16 cellular contexts compared by ENCODE assay signal in the genomic region with DNA sequence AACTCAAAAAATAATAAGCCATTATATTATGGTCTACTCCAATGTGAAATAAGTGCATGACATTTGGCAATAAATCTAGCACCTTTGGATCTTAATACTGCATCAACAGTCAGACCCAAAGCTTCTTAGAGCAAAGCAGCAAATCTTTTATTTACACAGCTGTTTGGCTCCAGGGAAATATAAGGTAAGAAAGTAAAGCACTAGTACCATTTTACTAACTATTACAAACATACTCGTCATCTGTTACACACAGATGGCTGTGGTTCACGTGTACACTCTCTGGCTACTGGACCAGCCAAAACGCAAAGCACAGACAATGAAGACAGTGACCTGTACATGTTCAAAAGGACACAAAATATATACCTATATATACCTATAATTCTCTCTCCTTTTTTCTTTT. TPM values are rescaled to one million over a fixed set of nuclear protein-coding genes. Genes with fewer than 3 reads are reported as not detected.
A peak's percentile ranks its signal among the peaks of the same experiment; 100 is the strongest.
DNase-seq lines count a peak whose midpoint lies in the region; ATAC-seq, FAIRE-seq and TF ChIP-seq lines count a peak whose summit lies in the region.
"Had no signal": no experiment of that assay in that cellular context is flagged by ENCODE, and none has a peak within 500 bp of the region (broad histone marks: within the 10 kb centered on the region; RNA-seq: fewer than 3 reads in every experiment).

No MANE protein-coding gene starts in this region.

- H3K4me1 ChIP-seq in Karpas-422 (ENCODE audit: low read length) (peaks cover 46% of the 10 kb centered on the region), keratinocyte (ENCODE audit: control insufficient read depth, extremely low read depth, insufficient read depth, low read length) (peaks cover 27% of the 10 kb centered on the region), gastrocnemius medialis (peaks cover 19 to 20% of the 10 kb centered on the region in 2 donors)

- intact Hi-C loops in gastrocnemius medialis (cut with DNase I; ENCODE audit: low total_unique reads) = loop anchor here (10.0 kb wide), 1 partner anchor 570 kb away; no protein-coding TSS in a partner anchor

- no peak for TF ChIP-seq CTCF in WERI-Rb-1 (IDR thresholded peaks at IDR 0.05; ENCODE audit: low read depth, low read length)
- TF ChIP-seq CTCF in keratinocyte (optimal IDR thresholded peaks at IDR 0.05 in 1 of 3, IDR thresholded peaks at IDR 0.05 in 1 of 3, conservative IDR thresholded peaks at IDR 0.05 in 1 of 3; ENCODE audit: extremely low read depth in 1 of 3, insufficient read depth in 2 of 3, low read length in 3 of 3) = no peak
- no peak for TF ChIP-seq CTCF in gastrocnemius medialis (IDR thresholded peaks at IDR 0.05 in 4 of 5, conservative IDR thresholded peaks at IDR 0.05 in 1 of 5)

- TF ChIP-seq POLR2A in gastrocnemius medialis (IDR thresholded peaks at IDR 0.05) = no peak

- H3K9ac ChIP-seq in Karpas-422 (ENCODE audit: low read length) = peak overlapping the region; percentile 44
- peak overlapping the region; percentile 99 for H3K9ac ChIP-seq in keratinocyte (ENCODE audit: control insufficient read depth, extremely low read depth, insufficient read depth, low read length)
- H3K9ac ChIP-seq: BLaER1 had no signal

- FAIRE-seq in keratinocyte (lab: Jason Lieb, UNC) = peak; percentile 34

- dilution Hi-C loops in keratinocyte (cut with MboI; ENCODE audit: extremely low pct_ligation_motif_present, low sequenced_read_pairs) = no loop called here

- peak; percentile 87 for DNase-seq in DMS53 treated with DMSO at 0.1 percent for 48 hours (lab: John Stamatoyannopoulos, UW; ENCODE audit: unreplicated experiment)
- no peak for DNase-seq in Karpas-422
- DNase-seq in WERI-Rb-1 = peak; percentile 13
- no peak for DNase-seq in keratinocyte (ENCODE audit: low read depth, low spot score)
- no peak for DNase-seq in activated T-cell treated with anti-CD3 and anti-CD28 coated beads, Interleukin-2, amount 50 U/mL, for 48 hours
- no peak for DNase-seq in NOMO-1 (lab: John Stamatoyannopoulos, UW; ENCODE audit: unreplicated experiment in 2 of 2)
- no peak for DNase-seq in gastrocnemius medialis
- DNase-seq: activated CD4-positive, alpha-beta T cell treated with anti-CD3 and anti-CD28 coated beads for 1 hour; activated CD8-positive, alpha-beta memory T cell treated with anti-CD3 and anti-CD28 coated beads, Interleukin-2, amount 50 U/mL, for 4 hours; activated naive CD4-positive, alpha-beta T cell treated with anti-CD3 and anti-CD28 coated beads, Interleukin-2, amount 50 U/mL, for 16 hours; esophagus squamous epithelium; NCI-H345; psoas muscle had no signal

- no peak for ATAC-seq in GM21737 (IDR thresholded peaks at IDR 0.05; ENCODE audit: unreplicated experiment)
- no peak for ATAC-seq in gastrocnemius medialis
- ATAC-seq: left lobe of liver, psoas muscle had no signal

- no peaks in the 10 kb centered on the region for H3K9me2 ChIP-seq in Karpas-422 (replicated peaks; ENCODE audit: insufficient read depth, low read length)

- H3K4me3 ChIP-seq in Karpas-422 (ENCODE audit: low read length) (peak overlapping the region; percentile 34), WERI-Rb-1 (ENCODE audit: low read depth, low read length) (no peak overlapping the region), keratinocyte (ENCODE audit: control insufficient read depth in 2 of 3, extremely low read depth in 1 of 3, insufficient read depth in 2 of 3, low read depth in 1 of 3, low read length in 3 of 3) (peak overlapping the region; percentile 12 to 97 (median 29)), gastrocnemius medialis (no peak overlapping the region)
- H3K4me3 ChIP-seq: BLaER1, psoas muscle had no signal

- H3K36me3 ChIP-seq in Karpas-422 (ENCODE audit: insufficient read depth, low read length) (peaks cover 16% of the 10 kb centered on the region), WERI-Rb-1 (peaks cover under 1% of the 10 kb centered on the region), keratinocyte (ENCODE audit: control insufficient read depth in 2 of 2, extremely low read depth in 1 of 2, insufficient read depth in 2 of 2, low read length in 2 of 2) (peaks cover under 1 to 3% of the 10 kb centered on the region in 2 experiments), gastrocnemius medialis (no peaks in the 10 kb centered on the region)
- H3K36me3 ChIP-seq: BLaER1, esophagus squamous epithelium had no signal

- H3K9me3 ChIP-seq in Karpas-422 (ENCODE audit: low read length) = no peaks in the 10 kb centered on the region
- H3K9me3 ChIP-seq in WERI-Rb-1 (ENCODE audit: severe bottlenecking) = no peaks in the 10 kb centered on the region
- H3K9me3 ChIP-seq in keratinocyte (ENCODE audit: control insufficient read depth, low read depth, low read length) = no peaks in the 10 kb centered on the region
- no peaks in the 10 kb centered on the region for H3K9me3 ChIP-seq in gastrocnemius medialis
- H3K9me3 ChIP-seq: BLaER1, esophagus squamous epithelium, psoas muscle had no signal

- H3K79me2 ChIP-seq in Karpas-422 (ENCODE audit: low read length) (peaks cover 94% of the 10 kb centered on the region), keratinocyte (ENCODE audit: control insufficient read depth, insufficient read depth, low read length) (peaks cover 92% of the 10 kb centered on the region)

- in situ Hi-C loops in gastrocnemius medialis (cut with MboI; ENCODE audit: low sequenced_read_pairs in 4 of 4) = no loop called here

- H2AFZ ChIP-seq in Karpas-422 (ENCODE audit: low read length) (no peak overlapping the region), keratinocyte (ENCODE audit: control insufficient read depth, low read length) (no peak overlapping the region)

- H3K27ac ChIP-seq in Karpas-422 (ENCODE audit: low read length) (peak overlapping the region; percentile 49), WERI-Rb-1 (peak overlapping the region; percentile 10), keratinocyte (ENCODE audit: control insufficient read depth, insufficient read depth, low read length) (peak overlapping the region; percentile 98), gastrocnemius medialis (no peak overlapping the region)
- H3K27ac ChIP-seq: BLaER1, psoas muscle had no signal

- no peaks in the 10 kb centered on the region for H3K9me1 ChIP-seq in keratinocyte (ENCODE audit: control insufficient read depth, extremely low read depth, insufficient read depth, low read length)

- peak overlapping the region; percentile 84 for H3K4me2 ChIP-seq in Karpas-422 (ENCODE audit: low read depth, low read length, poor library complexity, severe bottlenecking)
- H3K4me2 ChIP-seq in keratinocyte (ENCODE audit: control insufficient read depth, extremely low read depth, insufficient read depth, low read depth, low read length) = peak overlapping the region; percentile 94

- H4K20me1 ChIP-seq in Karpas-422 (ENCODE audit: insufficient read depth, low read depth, low read length) (no peaks in the 10 kb centered on the region), keratinocyte (ENCODE audit: control insufficient read depth, extremely low read depth, insufficient read depth, low read length) (no peaks in the 10 kb centered on the region)

- no peaks in the 10 kb centered on the region for H3K27me3 ChIP-seq in Karpas-422 (ENCODE audit: low read length)
- H3K27me3 ChIP-seq in WERI-Rb-1 (ENCODE audit: insufficient read depth, low read depth, severe bottlenecking) = no peaks in the 10 kb centered on the region
- H3K27me3 ChIP-seq in keratinocyte (ENCODE audit: control insufficient read depth, extremely low read depth, insufficient read depth, low read length) = no peaks in the 10 kb centered on the region
- no peaks in the 10 kb centered on the region for H3K27me3 ChIP-seq in gastrocnemius medialis
- H3K27me3 ChIP-seq: BLaER1, esophagus squamous epithelium had no signal

RNA-seq across cellular contexts. Expression of a gene that starts 2.8 kb away (rescaled TPM):
- 42.2 and 42.5 TPM in 2 replicates for total RNA-seq in Karpas-422 (2014; rRNA removed; shearing (Covaris generic); ENCODE audit: low replicate concordance)
- polyA plus RNA-seq in keratinocyte = 40.4 to 54.2 TPM (median 50.8 TPM) in 3 replicates
- 6.6 TPM for polyA plus RNA-seq in keratinocyte (2011; ENCODE audit: low read depth)
- polyA plus RNA-seq in keratinocyte (2011; cell fraction: cytosol; rRNA removed) = 25.0 and 52.1 TPM in 2 replicates
- 75.5 and 92.1 TPM in 2 replicates for polyA plus RNA-seq in keratinocyte (2011; cell fraction: nucleus; rRNA removed)
- 9.7 and 34.8 TPM in 2 replicates for polyA plus RNA-seq in keratinocyte (2012; ENCODE audit: low replicate concordance)
- polyA minus RNA-seq in keratinocyte = 16.1 to 84.1 TPM (median 45.5 TPM) in 3 replicates
- polyA minus RNA-seq in keratinocyte (2011; cell fraction: cytosol; rRNA and poly(A)+ RNA removed) = 58.5 TPM
- 60.4 and 108 TPM in 2 replicates for polyA minus RNA-seq in keratinocyte (2011; cell fraction: nucleus; rRNA and poly(A)+ RNA removed)
- total RNA-seq in gastrocnemius medialis = 1 to 10 TPM; 2.9 to 8.4 (median 4.4) TPM

RNA-seq across cellular contexts. Expression of a gene that starts 3.1 kb away (rescaled TPM):
- total RNA-seq in Karpas-422 (2014; rRNA removed; shearing (Covaris generic); ENCODE audit: low replicate concordance) = 85.9 and 169 TPM in 2 replicates
- 106 to 183 TPM (median 169 TPM) in 3 replicates for polyA plus RNA-seq in keratinocyte
- polyA plus RNA-seq in keratinocyte (2011; ENCODE audit: low read depth) = 123 TPM
- 78.2 and 178 TPM in 2 replicates for polyA plus RNA-seq in keratinocyte (2011; cell fraction: cytosol; rRNA removed)
- 163 and 205 TPM in 2 replicates for polyA plus RNA-seq in keratinocyte (2011; cell fraction: nucleus; rRNA removed)
- 35.9 and 70.7 TPM in 2 replicates for polyA plus RNA-seq in keratinocyte (2012; ENCODE audit: low replicate concordance)
- polyA minus RNA-seq in keratinocyte = 32.8 to 160 TPM (median 127 TPM) in 3 replicates
- 69.1 TPM for polyA minus RNA-seq in keratinocyte (2011; cell fraction: cytosol; rRNA and poly(A)+ RNA removed)
- polyA minus RNA-seq in keratinocyte (2011; cell fraction: nucleus; rRNA and poly(A)+ RNA removed) = 104 and 211 TPM in 2 replicates
- total RNA-seq in gastrocnemius medialis = 100 to 1,000 TPM; 100 to 131 (median 118) TPM

Comparison
In these comparisons a context has a peak if more than half of its experiments do, and no peak if none do; other contexts are left out.
1. DNase-seq: peak in DMS53 treated with DMSO at 0.1 percent for 48 hours (single experiment) and WERI-Rb-1 (single experiment); none in Karpas-422 (single experiment), keratinocyte (single experiment), activated T-cell treated with anti-CD3 and anti-CD28 coated beads, Interleukin-2, amount 50 U/mL, for 48 hours (0 of 2), NOMO-1 (0 of 2) and gastrocnemius medialis (0 of 2).
2. H3K27ac ChIP-seq: peak in Karpas-422 (single experiment), WERI-Rb-1 (single experiment) and keratinocyte (single experiment); none in gastrocnemius medialis (0 of 4).
3. H3K4me3 ChIP-seq: peak in Karpas-422 (single experiment) and keratinocyte (3 of 3); none in WERI-Rb-1 (single experiment) and gastrocnemius medialis (0 of 4).